ENCODE assay signal across 15 cellular contexts in genomic region chr16:57666353-57667068, GRCh38. TPM values are rescaled to one million over a fixed set of nuclear protein-coding genes. Genes with fewer than 3 reads are reported as not detected.
A peak's percentile ranks its signal among the peaks of the same experiment; 100 is the strongest.
DNase-seq lines count a peak whose midpoint lies in the region; ATAC-seq and TF ChIP-seq lines count a peak whose summit lies in the region.
"Had no signal": no experiment of that assay in that cellular context is flagged by ENCODE, and none has a peak within 500 bp of the region (broad histone marks: within the 10 kb centered on the region; RNA-seq: fewer than 3 reads in every experiment).

No MANE protein-coding gene starts in this region.

- dilution Hi-C loops in mammary epithelial cell (cut with HindIII; ENCODE audit: low sequenced_read_pairs), result no loop called here

- in situ Hi-C loops in mammary epithelial cell (cut with MboI; ENCODE audit: low sequenced_read_pairs in 2 of 2) (no loop called here), ACHN (cut with HindIII; ENCODE audit: low pct_ligation_motif_present, low pct_unique_long_range_greater_than_20kb, low sequenced_read_pairs) (no loop called here)

- peaks cover 14% of the 10 kb centered on the region for H3K4me1 Mint-ChIP-seq in stimulated activated effector memory CD8-positive, alpha-beta T cell treated with anti-CD3 and anti-CD28 coated beads, Interleukin-12 subunit alpha, Interleukin-12 subunit beta, amount 100 ng/mL, for 72 hours
- H3K4me1 Mint-ChIP-seq: CD4-positive, alpha-beta memory T cell had no signal

- no peak overlapping the region for H3K4me2 ChIP-seq in mammary epithelial cell (ENCODE audit: insufficient read depth, low read depth, low read length)

- no peaks in the 10 kb centered on the region for H3K36me3 ChIP-seq in breast epithelium
- peaks cover 21% of the 10 kb centered on the region for H3K36me3 ChIP-seq in mammary epithelial cell (ENCODE audit: insufficient read depth, low read length)
- peaks cover 5% of the 10 kb centered on the region for H3K36me3 ChIP-seq in NT2/D1 (ENCODE audit: insufficient read depth, insufficient read length, low read length)

- no peaks in the 10 kb centered on the region for H3K9me3 Mint-ChIP-seq in stimulated activated effector memory CD8-positive, alpha-beta T cell treated with anti-CD3 and anti-CD28 coated beads, Interleukin-12 subunit alpha, Interleukin-12 subunit beta, amount 100 ng/mL, for 72 hours
- H3K9me3 Mint-ChIP-seq: CD4-positive, alpha-beta memory T cell had no signal

- peak overlapping the region; percentile 76 for H3K27ac Mint-ChIP-seq in stimulated activated effector memory CD8-positive, alpha-beta T cell treated with anti-CD3 and anti-CD28 coated beads, Interleukin-12 subunit alpha, Interleukin-12 subunit beta, amount 100 ng/mL, for 72 hours
- H3K27ac Mint-ChIP-seq: CD4-positive, alpha-beta memory T cell had no signal

- peak; percentile 9 for ATAC-seq in left colon
- ATAC-seq in stimulated activated effector memory CD8-positive, alpha-beta T cell treated with anti-CD3 and anti-CD28 coated beads, Interleukin-12 subunit alpha, Interleukin-12 subunit beta, amount 100 ng/mL, for 72 hours, result no peak
- ATAC-seq: Panc1 had no signal

- H3K27me3 ChIP-seq in breast epithelium, result no peaks in the 10 kb centered on the region
- H3K27me3 ChIP-seq in mammary epithelial cell (ENCODE audit: insufficient read depth, low read length), result no peaks in the 10 kb centered on the region
- H3K27me3 ChIP-seq in NT2/D1 (ENCODE audit: insufficient read depth, insufficient read length), result no peaks in the 10 kb centered on the region

- no peaks in the 10 kb centered on the region for H3K79me2 ChIP-seq in mammary epithelial cell (ENCODE audit: insufficient read depth, low read length)

- H3K27ac ChIP-seq in breast epithelium (peak overlapping the region; percentile 21 to 40), mammary epithelial cell (ENCODE audit: insufficient read depth, low read depth, low read length) (no peak overlapping the region)

- H3K9me3 ChIP-seq in breast epithelium, result no peaks in the 10 kb centered on the region
- H3K9me3 ChIP-seq in mammary epithelial cell (replicated peaks; ENCODE audit: insufficient read depth, low read length), result no peaks in the 10 kb centered on the region
- H3K9me3 ChIP-seq in NT2/D1 (ENCODE audit: insufficient read depth, low read length), result no peaks in the 10 kb centered on the region

- peaks cover 42% of the 10 kb centered on the region for H3K36me3 Mint-ChIP-seq in stimulated activated effector memory CD8-positive, alpha-beta T cell treated with anti-CD3 and anti-CD28 coated beads, Interleukin-12 subunit alpha, Interleukin-12 subunit beta, amount 100 ng/mL, for 72 hours
- H3K36me3 Mint-ChIP-seq: CD4-positive, alpha-beta memory T cell had no signal

- WGBS in mammary epithelial cell (ENCODE audit: low coverage, missing lambda C conversion rate), result 90% methylated on average over 9 of the region's 11 CpGs

- DNase-seq in breast epithelium (ENCODE audit: low spot score in 2 of 2) (no peak), mammary epithelial cell (no peak), NT2/D1 (ENCODE audit: low read depth, low spot score) (no peak), left colon (no peak), ACHN (no peak), NCI-H1694 (lab: John Stamatoyannopoulos, UW) (no peak)
- no peak for DNase-seq in stimulated activated effector memory CD8-positive, alpha-beta T cell treated with anti-CD3 and anti-CD28 coated beads, Interleukin-12 subunit alpha, Interleukin-12 subunit beta, amount 100 ng/mL, for 72 hours (ENCODE audit: low spot score in 2 of 2)
- no peak for DNase-seq in stimulated activated naive CD4-positive, alpha-beta T cell (lab: John Stamatoyannopoulos, UW)
- DNase-seq: CD4-positive, alpha-beta memory T cell; GOT3; NCI-H146; NCI-H345; NCI-H526 treated with DMSO at 0.1 percent for 48 hours had no signal

- intact Hi-C loops in breast epithelium (cut with DNase I; ENCODE audit: low total_unique reads), result no loop called here
- intact Hi-C loops in mammary epithelial cell (cut with micrococcal nuclease), result no loop called here
- intact Hi-C loops in left colon (cut with DNase I, micrococcal nuclease), result no loop called here

- no peak for TF ChIP-seq POLR2A in breast epithelium (IDR thresholded peaks at IDR 0.05)

- TF ChIP-seq CTCF in breast epithelium (IDR thresholded peaks at IDR 0.05) (no peak), mammary epithelial cell (conservative IDR thresholded peaks at IDR 0.05 in 1 of 2, IDR thresholded peaks at IDR 0.05 in 1 of 2; ENCODE audit: extremely low read depth in 1 of 2, insufficient read depth in 1 of 2, low read depth in 1 of 2, low read length in 2 of 2) (no peak)

- H3K4me3 ChIP-seq in breast epithelium (no peak overlapping the region), mammary epithelial cell (replicated peaks in 1 of 3; ENCODE audit: insufficient read depth in 1 of 3, low read depth in 2 of 3, low read length in 3 of 3) (no peak overlapping the region), NT2/D1 (ENCODE audit: insufficient read length, low read depth) (no peak overlapping the region)

- no peak overlapping the region for H3K4me3 Mint-ChIP-seq in stimulated activated effector memory CD8-positive, alpha-beta T cell treated with anti-CD3 and anti-CD28 coated beads, Interleukin-12 subunit alpha, Interleukin-12 subunit beta, amount 100 ng/mL, for 72 hours
- H3K4me3 Mint-ChIP-seq: CD4-positive, alpha-beta memory T cell had no signal

- no peak overlapping the region for H3K9ac ChIP-seq in mammary epithelial cell (ENCODE audit: insufficient read depth, low read length)
- H3K9ac ChIP-seq in NT2/D1 (ENCODE audit: insufficient read length, low read depth), result peak overlapping the region; percentile 3

- CTCF ChIA-PET in mammary epithelial cell (lab: Charles Lee; ENCODE audit: low non-redundant PET), result no interaction called here

- H2AFZ ChIP-seq in mammary epithelial cell (ENCODE audit: low read depth, low read length), result no peak overlapping the region

- BruUV-seq in mammary epithelial cell (replicated peaks; lab: Mats Ljungman, UMichigan), result no TSS peak

- H4K20me1 ChIP-seq in mammary epithelial cell (ENCODE audit: insufficient read depth, low read length), result no peaks in the 10 kb centered on the region

- no peaks in the 10 kb centered on the region for H3K4me1 ChIP-seq in breast epithelium
- peaks cover 9% of the 10 kb centered on the region for H3K4me1 ChIP-seq in mammary epithelial cell (ENCODE audit: insufficient read depth, low read length)
- peaks cover 20% of the 10 kb centered on the region for H3K4me1 ChIP-seq in NT2/D1 (ENCODE audit: insufficient read depth, insufficient read length)

RNA-seq across cellular contexts. Expression of gene ADGRG3, which starts 1.6 kb away (rescaled TPM):
- total RNA-seq in breast epithelium (1 to 10 TPM in 2 of 3 donors, under 1 TPM in 1; 0.64 to 5.2 (median 1.6) TPM), mammary epithelial cell (not detected), left colon (1 to 10 TPM in 1 of 2 donors, under 1 TPM in 1; 0.98 to 1.4 TPM)
- polyA plus RNA-seq in mammary epithelial cell, result not detected
- polyA minus RNA-seq in mammary epithelial cell, result not detected
- total RNA-seq: CD4-positive, alpha-beta memory T cell had no signal
- polyA plus RNA-seq: CD4-positive, alpha-beta memory T cell had no signal

RNA-seq across cellular contexts. Expression of gene DRC7, which starts 28.1 kb away (rescaled TPM):
- total RNA-seq in breast epithelium (1 to 10 TPM in 1 of 3 donors, not detected in 2; 1.5 TPM), mammary epithelial cell (not detected), left colon (not detected)
- polyA plus RNA-seq in mammary epithelial cell, result 0.07 TPM
- polyA minus RNA-seq in mammary epithelial cell, result not detected
- total RNA-seq: CD4-positive, alpha-beta memory T cell; Right ventricle myocardium superior had no signal
- polyA plus RNA-seq: CD4-positive, alpha-beta memory T cell had no signal

RNA-seq across cellular contexts. Expression of gene ADGRG1, which starts 38.1 kb away (rescaled TPM):
- total RNA-seq in breast epithelium (10 to 100 TPM in 2 of 3 donors, 1 to 10 TPM in 1; 9.4 to 54.1 (median 34.0) TPM), mammary epithelial cell (100 to 1,000 TPM; 195 to 196 TPM), left colon (100 to 1,000 TPM in 1 of 2 donors, 10 to 100 TPM in 1; 81.2 to 111 TPM)
- polyA plus RNA-seq in mammary epithelial cell, result 125 TPM
- 186 TPM for polyA minus RNA-seq in mammary epithelial cell
